18 cellular contexts compared by ENCODE assay signal in genomic region chr11:22928207-22928917, GRCh38.
A peak's percentile ranks its signal among the peaks of the same experiment; 100 is the strongest.
DNase-seq lines count a peak whose midpoint lies in the region; ATAC-seq and TF ChIP-seq lines count a peak whose summit lies in the region.
"Had no signal": no experiment of that assay in that cellular context is flagged by ENCODE, and none has a peak within 500 bp of the region (broad histone marks: within the 10 kb centered on the region; RNA-seq: fewer than 3 reads in every experiment).

No MANE protein-coding gene starts in this region.

- no peak overlapping the region for H3K4me3 ChIP-seq in A673 (ENCODE audit: low read depth, low read length, poor library complexity, severe bottlenecking)
- H3K4me3 ChIP-seq in hepatocyte = no peak overlapping the region
- no peak overlapping the region for H3K4me3 ChIP-seq in effector memory CD4-positive, alpha-beta T cell (ENCODE audit: insufficient read depth, low read depth, low read length, poor library complexity, severe bottlenecking)
- H3K4me3 ChIP-seq: GM23248, left lung, suprapubic skin had no signal

- no peaks in the 10 kb centered on the region for H3K9me2 ChIP-seq in hepatocyte (replicated peaks; ENCODE audit: insufficient read depth)

- no peaks in the 10 kb centered on the region for H3K79me2 ChIP-seq in H9 (ENCODE audit: insufficient read depth, low read length)
- H3K79me2 ChIP-seq in hepatocyte = peaks cover 2% of the 10 kb centered on the region

- H3K23ac ChIP-seq in H9 (ENCODE audit: insufficient read length, low read depth, low read length) = no peak overlapping the region

- H3K36me3 Mint-ChIP-seq in H9 (ENCODE audit: insufficient read depth in 1 of 3, low read depth in 3 of 3) = no peaks in the 10 kb centered on the region
- H3K36me3 Mint-ChIP-seq in T-cell = no peaks in the 10 kb centered on the region
- H3K36me3 Mint-ChIP-seq: natural killer cell treated with Interleukin-12 subunit alpha and Interleukin-12 subunit beta and Interleukin-15 and Interleukin-18, amount 100 ng/mL, for 72 hours had no signal

- no peak overlapping the region for H3K9ac ChIP-seq in H9 (ENCODE audit: extremely low read depth, insufficient read length, low read length)
- H3K9ac ChIP-seq: GM23248 had no signal

- no CpG with 5 or more reads among the region's 5 CpGs for WGBS in H9 (ENCODE audit: extremely low coverage, insufficient read length, low lambda C conversion rate)
- 83% methylated on average over 5 of the region's 5 CpGs for WGBS in hepatocyte (ENCODE audit: low lambda C conversion rate, missing lambda C conversion rate)

- H2BK12ac ChIP-seq in H9 (ENCODE audit: insufficient read length, low read depth, low read length) = no peak overlapping the region

- no peak overlapping the region for H3K56ac ChIP-seq in H9 (ENCODE audit: insufficient read length, low read depth, low read length)

- H3K23me2 ChIP-seq in H9 (ENCODE audit: insufficient read length, low read depth, low read length, poor library complexity, severe bottlenecking) = no peaks in the 10 kb centered on the region

- H3K36me3 ChIP-seq in A673 (ENCODE audit: insufficient read depth, low read length, poor library complexity, severe bottlenecking) = no peaks in the 10 kb centered on the region
- H3K36me3 ChIP-seq in hepatocyte (replicated peaks; ENCODE audit: insufficient read depth, low read depth) = no peaks in the 10 kb centered on the region
- no peaks in the 10 kb centered on the region for H3K36me3 ChIP-seq in effector memory CD4-positive, alpha-beta T cell (ENCODE audit: control insufficient read depth, insufficient read depth, low read length)
- H3K36me3 ChIP-seq: left lung, suprapubic skin had no signal

- no peak overlapping the region for H3T11ph ChIP-seq in H9 (ENCODE audit: low read length)

- H3K27me3 Mint-ChIP-seq in H9 (ENCODE audit: low read depth) = no peaks in the 10 kb centered on the region
- H3K27me3 Mint-ChIP-seq in T-cell = no peaks in the 10 kb centered on the region
- H3K27me3 Mint-ChIP-seq: activated T-helper 17 cell treated with anti-CD3 and anti-CD28 coated beads, Interleukin-2, amount 50 U/mL, for 72 hours; natural killer cell treated with Interleukin-12 subunit alpha and Interleukin-12 subunit beta and Interleukin-15 and Interleukin-18, amount 100 ng/mL, for 72 hours had no signal

- H3K4me1 Mint-ChIP-seq in H9 (peaks cover 9% of the 10 kb centered on the region in 2 experiments), T-cell (no peaks in the 10 kb centered on the region)
- H3K4me1 Mint-ChIP-seq: activated T-helper 17 cell treated with anti-CD3 and anti-CD28 coated beads, Interleukin-2, amount 50 U/mL, for 72 hours had no signal

- CTCF ChIA-PET in A673 (lab: Charles Lee) (no interaction called here), T-cell (lab: Charles Lee) (interaction anchor here in 1 of 2 donors (1.6 kb wide), 1 partner anchor 52 kb away, joined by 3 read pairs; no protein-coding TSS in a partner anchor)

- no peak overlapping the region for H2AK5ac ChIP-seq in H9 (ENCODE audit: insufficient read length, low read length)

- no peaks in the 10 kb centered on the region for H3K79me1 ChIP-seq in H9 (ENCODE audit: insufficient read depth, low read depth, low read length, poor library complexity, severe bottlenecking)

- H3K14ac ChIP-seq in H9 (ENCODE audit: insufficient read depth, low read length) = no peak overlapping the region

- H3K9me3 ChIP-seq in A673 (ENCODE audit: low read depth, low read length, poor library complexity, severe bottlenecking) = no peaks in the 10 kb centered on the region
- H3K9me3 ChIP-seq in H9 (ENCODE audit: control insufficient read depth, low read depth, low read length) = no peaks in the 10 kb centered on the region
- no peaks in the 10 kb centered on the region for H3K9me3 ChIP-seq in hepatocyte (ENCODE audit: low read depth)
- H3K9me3 ChIP-seq in effector memory CD4-positive, alpha-beta T cell (ENCODE audit: control insufficient read depth, low read length) = no peaks in the 10 kb centered on the region
- H3K9me3 ChIP-seq: left lung, suprapubic skin had no signal

- no peaks in the 10 kb centered on the region for H3K27me3 ChIP-seq in A673 (replicated peaks; ENCODE audit: insufficient read depth, low read depth, low read length, poor library complexity)
- no peaks in the 10 kb centered on the region for H3K27me3 ChIP-seq in H9 (ENCODE audit: insufficient read depth, low read length)
- no peaks in the 10 kb centered on the region for H3K27me3 ChIP-seq in hepatocyte
- H3K27me3 ChIP-seq in effector memory CD4-positive, alpha-beta T cell (replicated peaks; ENCODE audit: control insufficient read depth, insufficient read depth, low read length, poor library complexity, severe bottlenecking) = no peaks in the 10 kb centered on the region
- H3K27me3 ChIP-seq: left lung, suprapubic skin had no signal

- intact Hi-C loops in A673 (cut with micrococcal nuclease; ENCODE audit: unreplicated experiment) = no loop called here

- H2AFZ ChIP-seq in H9 (ENCODE audit: low read length) (no peak overlapping the region), hepatocyte (no peak overlapping the region)
- H2AFZ ChIP-seq: GM23248 had no signal

- no peak overlapping the region for H2BK20ac ChIP-seq in H9 (ENCODE audit: low read depth, low read length, poor library complexity, severe bottlenecking)

- no peak overlapping the region for H3K18ac ChIP-seq in H9 (ENCODE audit: insufficient read length, low read depth, low read length)

- H4K20me1 ChIP-seq in H9 (ENCODE audit: control insufficient read depth, insufficient read depth, insufficient read length) (no peaks in the 10 kb centered on the region), hepatocyte (ENCODE audit: insufficient read depth, poor library complexity, severe bottlenecking) (no peaks in the 10 kb centered on the region)

- TF ChIP-seq CTCF in A673 (conservative IDR thresholded peaks at IDR 0.05; ENCODE audit: low read depth, low read length) (peak; percentile 31), H9 (conservative IDR thresholded peaks at IDR 0.05) (peak; percentile 44; the same call in 2 of the 3 replicates), hepatocyte (IDR thresholded peaks at IDR 0.05; ENCODE audit: poor library complexity) (peak; percentile 9)

- in situ Hi-C loops in SK-MEL-5 (cut with HindIII; ENCODE audit: low pct_unique_long_range_greater_than_20kb, low sequenced_read_pairs) = no loop called here

- no peak overlapping the region for H4K5ac ChIP-seq in H9 (ENCODE audit: insufficient read length, low read depth, low read length)

- POLR2A ChIA-PET in A673 (lab: Charles Lee; ENCODE audit: low non-redundant PET) = no interaction called here
- POLR2A ChIA-PET in T-cell (lab: Charles Lee) = no interaction called here

- DNase-seq in A673 (ENCODE audit: low spot score) (no peak), H9 (no peak), SK-MEL-5 (ENCODE audit: low read depth, low spot score) (peak; percentile 48), hepatocyte (ENCODE audit: low spot score) (no peak), T-cell (no peak), ecto neural progenitor cell (ENCODE audit: low spot score) (no peak)
- no peak for DNase-seq in effector memory CD4-positive, alpha-beta T cell
- DNase-seq: COR-L47; GF-D8; GM23248; left lung; NCI-H1092 treated with DMSO at 0.1 percent for 48 hours; retina; stimulated activated CD4-positive, alpha-beta T cell treated with anti-CD3 and anti-CD28 coated beads, Interleukin-1b, Interleukin-23, amount 100 ng/mL, for 48 hours had no signal

- H3K27ac Mint-ChIP-seq in H9 (no peak overlapping the region), T-cell (no peak overlapping the region)
- H3K27ac Mint-ChIP-seq: activated T-helper 17 cell treated with anti-CD3 and anti-CD28 coated beads, Interleukin-2, amount 50 U/mL, for 72 hours; natural killer cell treated with Interleukin-12 subunit alpha and Interleukin-12 subunit beta and Interleukin-15 and Interleukin-18, amount 100 ng/mL, for 72 hours had no signal

- no peak overlapping the region for H4K91ac ChIP-seq in H9 (ENCODE audit: insufficient read length, low read depth, low read length)

- BruUV-seq in A673 (replicated peaks; lab: Mats Ljungman, UMichigan) = no TSS peak

- H2BK5ac ChIP-seq in H9 (ENCODE audit: insufficient read length, low read length) = no peak overlapping the region

- peak overlapping the region; percentile 92 for H4K8ac ChIP-seq in H9 (replicated peaks; ENCODE audit: insufficient read length, low read depth, low read length)

- H3K9me3 Mint-ChIP-seq in H9 (no peaks in the 10 kb centered on the region), T-cell (no peaks in the 10 kb centered on the region)
- H3K9me3 Mint-ChIP-seq: natural killer cell treated with Interleukin-12 subunit alpha and Interleukin-12 subunit beta and Interleukin-15 and Interleukin-18, amount 100 ng/mL, for 72 hours had no signal

- H3K27ac ChIP-seq in A673 (ENCODE audit: low read depth, low read length, poor library complexity, severe bottlenecking) (no peak overlapping the region), H9 (ENCODE audit: insufficient read length, low read depth, low read length) (no peak overlapping the region), hepatocyte (no peak overlapping the region)
- no peak overlapping the region for H3K27ac ChIP-seq in effector memory CD4-positive, alpha-beta T cell (ENCODE audit: insufficient read depth, low read length, poor library complexity, severe bottlenecking)
- H3K27ac ChIP-seq: GM23248, left lung, suprapubic skin had no signal

- H2BK120ac ChIP-seq in H9 (ENCODE audit: low read depth, low read length, poor library complexity, severe bottlenecking) = no peak overlapping the region

- no peak overlapping the region for H3K4ac ChIP-seq in H9 (ENCODE audit: low read depth, low read length)

- H3K4me3 Mint-ChIP-seq in H9 (no peak overlapping the region), T-cell (no peak overlapping the region)
- H3K4me3 Mint-ChIP-seq: activated T-helper 17 cell treated with anti-CD3 and anti-CD28 coated beads, Interleukin-2, amount 50 U/mL, for 72 hours; natural killer cell treated with Interleukin-12 subunit alpha and Interleukin-12 subunit beta and Interleukin-15 and Interleukin-18, amount 100 ng/mL, for 72 hours had no signal

- H3K4me1 ChIP-seq in A673 (ENCODE audit: insufficient read depth, low read length, poor library complexity, severe bottlenecking) = no peaks in the 10 kb centered on the region
- no peaks in the 10 kb centered on the region; the same call in 1 of the 2 replicates for H3K4me1 ChIP-seq in H9 (ENCODE audit: insufficient read depth, low read length)
- H3K4me1 ChIP-seq in hepatocyte (ENCODE audit: insufficient read depth) = peaks cover 17% of the 10 kb centered on the region
- H3K4me1 ChIP-seq in effector memory CD4-positive, alpha-beta T cell (ENCODE audit: control insufficient read depth, insufficient read depth, low read length, poor library complexity, severe bottlenecking) = no peaks in the 10 kb centered on the region
- H3K4me1 ChIP-seq: left lung, suprapubic skin had no signal

- ATAC-seq in HG03039 (IDR thresholded peaks at IDR 0.05; ENCODE audit: unreplicated experiment) (no peak), T-cell (replicated peaks in 1 of 4) (no peak)
- ATAC-seq: activated T-helper 17 cell treated with anti-CD3 and anti-CD28 coated beads, Interleukin-2, amount 50 U/mL, for 72 hours; left lung; natural killer cell treated with Interleukin-12 subunit alpha and Interleukin-12 subunit beta and Interleukin-15 and Interleukin-18, amount 100 ng/mL, for 72 hours had no signal

- H3K4me2 ChIP-seq in H9 (ENCODE audit: insufficient read depth, insufficient read length, low read length) (no peak overlapping the region), hepatocyte (peak overlapping the region; percentile 26)

- H2BK15ac ChIP-seq in H9 (ENCODE audit: low read depth, low read length) = no peak overlapping the region
